ENCODE assay signal across 20 cellular contexts in genomic region chr7:27214587-27214950, GRCh38. TPM values are rescaled to one million over a fixed set of nuclear protein-coding genes. Genes with fewer than 3 reads are reported as not detected.
A peak's percentile ranks its signal among the peaks of the same experiment; 100 is the strongest.
DNase-seq lines count a peak whose midpoint lies in the region; ATAC-seq and TF ChIP-seq lines count a peak whose summit lies in the region.
"Had no signal": no experiment of that assay in that cellular context is flagged by ENCODE, and none has a peak within 500 bp of the region (broad histone marks: within the 10 kb centered on the region; RNA-seq: fewer than 3 reads in every experiment).

No MANE protein-coding gene starts in this region.

- H3K4me1 ChIP-seq in GM23338 (ENCODE audit: insufficient read depth): peaks cover 51% of the 10 kb centered on the region
- peaks cover 39% of the 10 kb centered on the region for H3K4me1 ChIP-seq in vagina
- peaks cover 13% of the 10 kb centered on the region for H3K4me1 ChIP-seq in colonic mucosa
- no peaks in the 10 kb centered on the region for H3K4me1 ChIP-seq in Karpas-422 (ENCODE audit: low read length)
- H3K4me1 ChIP-seq: BLaER1 had no signal

- DNase-seq in GM23338 (ENCODE audit: low spot score) (peak; percentile 54), WTC11 (ENCODE audit: low spot score) (no peak), islet precursor cell (peak; percentile 42), vagina (ENCODE audit: extremely low spot score in 2 of 2) (peak; percentile 84 to 93), colonic mucosa (no peak), Karpas-422 (no peak)
- DNase-seq: 8988T; CD4-positive, alpha-beta memory T cell; DMS153; DMS79; GF-D8; HFFc6; IMR-90 had no signal

- no peak overlapping the region for H3K27ac Mint-ChIP-seq in GM23338
- no peak overlapping the region for H3K27ac Mint-ChIP-seq in WTC11
- H3K27ac Mint-ChIP-seq: CD4-positive, alpha-beta memory T cell; HFFc6 had no signal

- H3K36me3 Mint-ChIP-seq in GM23338 (ENCODE audit: low read depth) (no peaks in the 10 kb centered on the region), WTC11 (no peaks in the 10 kb centered on the region)
- H3K36me3 Mint-ChIP-seq: CD4-positive, alpha-beta memory T cell had no signal

- H4K20me1 ChIP-seq in GM23338 (replicated peaks; ENCODE audit: insufficient read depth) (peaks cover 44% of the 10 kb centered on the region), Karpas-422 (ENCODE audit: insufficient read depth, low read depth, low read length) (no peaks in the 10 kb centered on the region)

- no peaks in the 10 kb centered on the region for H3K36me3 ChIP-seq in GM23338 (ENCODE audit: insufficient read depth)
- no peaks in the 10 kb centered on the region for H3K36me3 ChIP-seq in vagina
- no peaks in the 10 kb centered on the region for H3K36me3 ChIP-seq in colonic mucosa
- H3K36me3 ChIP-seq in Karpas-422 (ENCODE audit: insufficient read depth, low read length): no peaks in the 10 kb centered on the region
- H3K36me3 ChIP-seq: BLaER1 had no signal

- intact Hi-C loops in vagina (cut with DNase I): no loop called here
- intact Hi-C loops in colonic mucosa (cut with DNase I): no loop called here

- CTCF ChIA-PET in WTC11 (lab: Charles Lee): interaction anchor here (2.1 kb wide), 1 partner anchor 35 kb away, joined by 5 read pairs; no protein-coding TSS in a partner anchor

- H3K79me2 ChIP-seq in GM23338 (replicated peaks; ENCODE audit: insufficient read depth): no peaks in the 10 kb centered on the region
- no peaks in the 10 kb centered on the region for H3K79me2 ChIP-seq in Karpas-422 (ENCODE audit: low read length)

- H2AFZ ChIP-seq in GM23338 (no peak overlapping the region), Karpas-422 (ENCODE audit: low read length) (no peak overlapping the region)

- TF ChIP-seq POLR2A in vagina (IDR thresholded peaks at IDR 0.05): no peak

- ATAC-seq in GM23338: peak; percentile 57
- peak; percentile 23 for ATAC-seq in WTC11
- no peak for ATAC-seq in HG03520 (IDR thresholded peaks at IDR 0.05; ENCODE audit: unreplicated experiment)
- ATAC-seq: HCT116 had no signal

- POLR2A ChIA-PET in WTC11 (lab: Charles Lee): no interaction called here

- H3K9me2 ChIP-seq in GM23338 (ENCODE audit: insufficient read depth) (no peaks in the 10 kb centered on the region), Karpas-422 (replicated peaks; ENCODE audit: insufficient read depth, low read length) (no peaks in the 10 kb centered on the region)

- peak overlapping the region; percentile 50 for H3K4me3 ChIP-seq in GM23338
- H3K4me3 ChIP-seq in vagina: no peak overlapping the region
- H3K4me3 ChIP-seq in colonic mucosa: no peak overlapping the region
- no peak overlapping the region for H3K4me3 ChIP-seq in Karpas-422 (ENCODE audit: low read length)
- H3K4me3 ChIP-seq: BLaER1 had no signal

- H3K9me3 Mint-ChIP-seq in GM23338 (no peaks in the 10 kb centered on the region; the same call in 2 of the 3 replicates), WTC11 (no peaks in the 10 kb centered on the region)
- H3K9me3 Mint-ChIP-seq: HFFc6 had no signal

- H3K9ac ChIP-seq in colonic mucosa (ENCODE audit: low read depth in 2 of 2, low read length in 2 of 2) (no peak overlapping the region), Karpas-422 (ENCODE audit: low read length) (no peak overlapping the region)
- H3K9ac ChIP-seq: BLaER1 had no signal

- H3K27ac ChIP-seq in GM23338 (ENCODE audit: low read depth): no peak overlapping the region
- peak overlapping the region; percentile 76 for H3K27ac ChIP-seq in vagina
- no peak overlapping the region for H3K27ac ChIP-seq in colonic mucosa
- no peak overlapping the region for H3K27ac ChIP-seq in Karpas-422 (ENCODE audit: low read length)
- H3K27ac ChIP-seq: BLaER1 had no signal

- peaks cover 34% of the 10 kb centered on the region for H3F3A ChIP-seq in GM23338 (replicated peaks; ENCODE audit: low read depth)

- H3K9me3 ChIP-seq in vagina (no peaks in the 10 kb centered on the region), colonic mucosa (no peaks in the 10 kb centered on the region), Karpas-422 (ENCODE audit: low read length) (no peaks in the 10 kb centered on the region)
- H3K9me3 ChIP-seq: BLaER1 had no signal

- peak overlapping the region; percentile 47 for H3K4me3 Mint-ChIP-seq in GM23338
- H3K4me3 Mint-ChIP-seq in WTC11: no peak overlapping the region
- H3K4me3 Mint-ChIP-seq: CD4-positive, alpha-beta memory T cell; HFFc6 had no signal

- H3K27me3 ChIP-seq in GM23338 (ENCODE audit: insufficient read depth): peaks cover 100% of the 10 kb centered on the region
- no peaks in the 10 kb centered on the region for H3K27me3 ChIP-seq in vagina
- H3K27me3 ChIP-seq in colonic mucosa: peaks cover 8% of the 10 kb centered on the region
- no peaks in the 10 kb centered on the region for H3K27me3 ChIP-seq in Karpas-422 (ENCODE audit: low read length)

- H3K27me3 Mint-ChIP-seq in GM23338 (ENCODE audit: insufficient read depth, low read depth, poor library complexity) (peaks cover 100% of the 10 kb centered on the region), WTC11 (ENCODE audit: low read depth) (peaks cover 100% of the 10 kb centered on the region)

- peaks cover 25% of the 10 kb centered on the region for H3K4me1 Mint-ChIP-seq in GM23338
- H3K4me1 Mint-ChIP-seq in WTC11: peaks cover 32% of the 10 kb centered on the region

- TF ChIP-seq CTCF in GM23338 (conservative IDR thresholded peaks at IDR 0.05; ENCODE audit: low read depth in 2 of 2) (no peak), WTC11 (IDR thresholded peaks at IDR 0.05) (no peak), vagina (IDR thresholded peaks at IDR 0.05) (no peak), colonic mucosa (IDR thresholded peaks at IDR 0.05) (no peak)

- H3K4me2 ChIP-seq in GM23338: peak overlapping the region; percentile 64
- no peak overlapping the region for H3K4me2 ChIP-seq in Karpas-422 (ENCODE audit: low read depth, low read length, poor library complexity, severe bottlenecking)
- H3K4me2 ChIP-seq: BLaER1 had no signal

TF ChIP-seq in GM23338, 12 proteins besides CTCF, POLR2A, EP300 and RAD21:
- TF ChIP-seq, protein P1, sequence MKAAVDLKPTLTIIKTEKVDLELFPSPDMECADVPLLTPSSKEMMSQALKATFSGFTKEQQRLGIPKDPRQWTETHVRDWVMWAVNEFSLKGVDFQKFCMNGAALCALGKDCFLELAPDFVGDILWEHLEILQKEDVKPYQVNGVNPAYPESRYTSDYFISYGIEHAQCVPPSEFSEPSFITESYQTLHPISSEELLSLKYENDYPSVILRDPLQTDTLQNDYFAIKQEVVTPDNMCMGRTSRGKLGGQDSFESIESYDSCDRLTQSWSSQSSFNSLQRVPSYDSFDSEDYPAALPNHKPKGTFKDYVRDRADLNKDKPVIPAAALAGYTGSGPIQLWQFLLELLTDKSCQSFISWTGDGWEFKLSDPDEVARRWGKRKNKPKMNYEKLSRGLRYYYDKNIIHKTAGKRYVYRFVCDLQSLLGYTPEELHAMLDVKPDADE (IDR thresholded peaks at IDR 0.05): no peak
- no peak for TF ChIP-seq POLR2AphosphoS5 (IDR thresholded peaks at IDR 0.05; ENCODE audit: low read depth)

TF ChIP-seq in WTC11, 78 proteins besides CTCF, POLR2A, EP300 and RAD21:
- TF ChIP-seq ZNF671 (CRISPR knock-in tag; IDR thresholded peaks at IDR 0.05) (no peak), ZNF423 (CRISPR knock-in tag; IDR thresholded peaks at IDR 0.05) (peak; percentile 74)

RNA-seq across cellular contexts. Expression of gene HOXA13, which starts 14.7 kb away (rescaled TPM):
- total RNA-seq in GM23338 (2014; rRNA removed; shearing (Covaris generic)): not detected in 2 replicates
- polyA plus RNA-seq in GM23338 (2016; fragmentation: Nextera tagmentation; extraction: Ambion mirVana): not detected in 2 replicates
- total RNA-seq in WTC11 (2021) (not detected in 3 replicates), vagina (14.5 TPM), colonic mucosa (10 to 100 TPM; 22.7 to 33.8 TPM)
- 0.07 TPM in 1 of 2 replicates, not detected in the other for total RNA-seq in Karpas-422 (2014; rRNA removed; shearing (Covaris generic); ENCODE audit: low replicate concordance)
- total RNA-seq: A673; CD4-positive, alpha-beta memory T cell; IMR-90 had no signal
- polyA plus RNA-seq: AG04450; CD14-positive monocyte; CD4-positive, alpha-beta memory T cell; IMR-90 had no signal

RNA-seq across cellular contexts. Expression of gene EVX1, which starts 28.0 kb away (rescaled TPM):
- not detected in 2 replicates for total RNA-seq in GM23338 (2014; rRNA removed; shearing (Covaris generic))
- not detected in 2 replicates for polyA plus RNA-seq in GM23338 (2016; fragmentation: Nextera tagmentation; extraction: Ambion mirVana)
- not detected in 3 replicates for total RNA-seq in WTC11 (2021)
- 2.5 TPM for total RNA-seq in vagina
- total RNA-seq in colonic mucosa: 1 to 10 TPM in 1 of 2 donors, under 1 TPM in 1; 0.32 to 1.5 TPM
- total RNA-seq in Karpas-422 (2014; rRNA removed; shearing (Covaris generic); ENCODE audit: low replicate concordance): not detected in 2 replicates
- total RNA-seq: A673; CD4-positive, alpha-beta memory T cell; Daoy; HFFc6; IMR-90 had no signal
- polyA plus RNA-seq: AG04450; CD14-positive monocyte; CD4-positive, alpha-beta memory T cell; IMR-90 had no signal

RNA-seq across cellular contexts. Expression of gene HOXA11, which starts 29.5 kb away (rescaled TPM):
- total RNA-seq in GM23338 (2014; rRNA removed; shearing (Covaris generic)): not detected in 2 replicates
- not detected in 2 replicates for polyA plus RNA-seq in GM23338 (2016; fragmentation: Nextera tagmentation; extraction: Ambion mirVana)
- total RNA-seq in WTC11 (2021): not detected in 3 replicates
- 9.8 TPM for total RNA-seq in vagina
- 1 to 10 TPM; 2.9 to 3.7 TPM for total RNA-seq in colonic mucosa
- total RNA-seq in Karpas-422 (2014; rRNA removed; shearing (Covaris generic); ENCODE audit: low replicate concordance): not detected in 2 replicates
- total RNA-seq: A673; CD4-positive, alpha-beta memory T cell; IMR-90 had no signal
- polyA plus RNA-seq: CD14-positive monocyte; CD4-positive, alpha-beta memory T cell had no signal

RNA-seq across cellular contexts. Expression of gene HOXA10, which starts 40.4 kb away (rescaled TPM):
- not detected in 2 replicates for total RNA-seq in GM23338 (2014; rRNA removed; shearing (Covaris generic))
- polyA plus RNA-seq in GM23338 (2016; fragmentation: Nextera tagmentation; extraction: Ambion mirVana): not detected in 2 replicates
- total RNA-seq in WTC11 (2021) (0.07 TPM in 1 of 3 replicates, not detected in the others), vagina (19.2 TPM), colonic mucosa (10 to 100 TPM; 25.4 to 26.0 TPM)
- total RNA-seq in Karpas-422 (2014; rRNA removed; shearing (Covaris generic); ENCODE audit: low replicate concordance): not detected in 2 replicates
- total RNA-seq: A673; CD4-positive, alpha-beta memory T cell had no signal
- polyA plus RNA-seq: CD4-positive, alpha-beta memory T cell had no signal

RNA-seq across cellular contexts. Expression of gene HOXA9, which starts 49.2 kb away (rescaled TPM):
- total RNA-seq in GM23338 (2014; rRNA removed; shearing (Covaris generic)): not detected in 2 replicates
- polyA plus RNA-seq in GM23338 (2016; fragmentation: Nextera tagmentation; extraction: Ambion mirVana): not detected in 2 replicates
- total RNA-seq in WTC11 (2021) (not detected in 3 replicates), vagina (13.0 TPM), colonic mucosa (10 to 100 TPM; 19.5 to 22.1 TPM)
- total RNA-seq in Karpas-422 (2014; rRNA removed; shearing (Covaris generic); ENCODE audit: low replicate concordance): not detected in 2 replicates
- total RNA-seq: A673; CD4-positive, alpha-beta memory T cell had no signal
- polyA plus RNA-seq: CD4-positive, alpha-beta memory T cell had no signal

Comparison
In these comparisons a context has a peak if more than half of its experiments do, and no peak if none do; other contexts are left out.
1. DNase-seq: peak in GM23338 (single experiment), islet precursor cell (single experiment) and vagina (2 of 2); none in WTC11 (single experiment), colonic mucosa (single experiment) and Karpas-422 (single experiment).
2. RNA of gene HOXA13, which starts 14.7 kb away (total RNA-seq): 22.7 to 33.8 TPM in colonic mucosa and 14.5 TPM in vagina (single experiment); 0.07 TPM in Karpas-422, not detected in WTC11 and not detected in GM23338; every median in the first group is over 10 times any median in the second.